ENCODE assay signal across 21 cellular contexts in the genomic region with DNA sequence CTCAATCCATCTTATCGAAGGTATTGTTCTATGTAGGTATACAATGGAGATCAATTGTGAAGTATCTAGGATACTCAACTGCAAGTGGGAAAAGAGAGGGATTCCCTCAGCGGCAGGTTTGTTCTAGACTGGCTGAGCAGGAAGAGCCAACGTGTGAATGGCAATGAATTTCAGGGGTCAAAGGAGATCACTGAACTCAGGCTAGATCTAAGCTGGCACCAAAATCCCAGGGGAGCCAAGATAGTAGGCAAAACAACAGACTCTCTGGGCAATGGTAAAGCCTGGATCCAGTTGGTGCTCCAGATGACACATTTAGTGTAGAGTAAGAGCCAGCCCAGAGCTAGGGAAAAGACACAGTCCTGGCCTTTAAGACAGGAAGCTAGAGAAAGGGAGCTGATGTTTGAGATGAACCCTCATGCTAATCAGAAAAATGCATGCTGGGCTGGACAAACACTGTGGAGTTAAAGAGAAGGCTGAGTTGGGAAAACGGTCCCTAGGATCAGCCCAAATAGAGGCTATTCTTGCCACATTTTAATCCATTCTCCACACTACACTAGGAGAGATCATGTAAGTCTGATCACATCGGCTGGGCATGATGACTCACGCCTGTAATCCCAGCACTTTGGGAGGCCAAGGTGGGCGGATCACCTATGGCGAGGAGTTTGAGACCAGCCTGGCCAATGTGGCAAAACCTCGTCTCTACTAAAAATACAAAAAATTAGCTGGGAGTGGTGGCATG.
"Had no signal": no experiment of that assay in that cellular context is flagged by ENCODE, and none has a peak within 500 bp of the region (broad histone marks: within the 10 kb centered on the region; RNA-seq: fewer than 3 reads in every experiment).

No MANE protein-coding gene starts in this region.

- H3K36me3 Mint-ChIP-seq: activated naive CD8-positive, alpha-beta T cell treated with anti-CD3 and anti-CD28 coated beads, Interleukin-2, amount 10 ng/mL, durations not matched to agents 7 days and 5 days; natural killer cell treated with Interleukin-12 subunit alpha and Interleukin-12 subunit beta and Interleukin-15 and Interleukin-18, amount 100 ng/mL, for 72 hours; type B pancreatic cell had no signal

- H3K27me3 ChIP-seq: foreskin keratinocyte had no signal

- H3K27me3 Mint-ChIP-seq: brain, type B pancreatic cell had no signal

- ATAC-seq: foreskin keratinocyte; left ventricle myocardium superior; natural killer cell treated with Interleukin-12 subunit alpha and Interleukin-12 subunit beta and Interleukin-15 and Interleukin-18, amount 100 ng/mL, for 72 hours had no signal

- H3K4me3 Mint-ChIP-seq: activated naive CD8-positive, alpha-beta T cell treated with anti-CD3 and anti-CD28 coated beads, Interleukin-2, amount 10 ng/mL, durations not matched to agents 7 days and 5 days; brain; central memory CD8-positive, alpha-beta T cell; natural killer cell treated with Interleukin-12 subunit alpha and Interleukin-12 subunit beta and Interleukin-15 and Interleukin-18, amount 100 ng/mL, for 72 hours; stimulated activated naive CD8-positive, alpha-beta T cell treated with anti-CD3 and anti-CD28 coated beads, Interleukin-15, Interleukin-2, amounts not matched to agents 100 ng/mL and 50 ng/mL, for 24 hours; type B pancreatic cell had no signal

- H3K4me3 ChIP-seq: coronary artery, smooth muscle cell had no signal

- DNase-seq: activated CD4-positive, alpha-beta T cell treated with anti-CD3 and anti-CD28 coated beads, Interleukin-2, amount 50 U/mL, for 4 hours; activated CD4-positive, CD25-positive, alpha-beta regulatory T cell treated with anti-CD3 and anti-CD28 coated beads, Interleukin-2, amount 50 U/mL, for 72 hours; activated naive CD4-positive, alpha-beta T cell; activated naive CD8-positive, alpha-beta T cell treated with anti-CD3 and anti-CD28 coated beads, Interleukin-2, amount 10 ng/mL, durations not matched to agents 7 days and 5 days; activated T-cell treated with anti-CD3 and anti-CD28 coated beads for 4 hours; glutamatergic neuron; hypothalamus; left ventricle myocardium superior; mesenchymal stem cell; posterior cingulate gyrus; retina; stimulated activated CD4-positive, alpha-beta T cell treated with anti-CD3 and anti-CD28 coated beads, Interleukin-4, amount 100 ng/mL, for 4 hours; stimulated activated CD8-positive, alpha-beta memory T cell treated with anti-CD3 and anti-CD28 coated beads, Interleukin-4, amount 100 ng/mL, for 48 hours had no signal

- H3K27ac ChIP-seq: coronary artery, foreskin keratinocyte had no signal

- H3K9me3 Mint-ChIP-seq: activated naive CD8-positive, alpha-beta T cell treated with anti-CD3 and anti-CD28 coated beads, Interleukin-2, amount 10 ng/mL, durations not matched to agents 7 days and 5 days; central memory CD8-positive, alpha-beta T cell; natural killer cell treated with Interleukin-12 subunit alpha and Interleukin-12 subunit beta and Interleukin-15 and Interleukin-18, amount 100 ng/mL, for 72 hours; stimulated activated naive CD8-positive, alpha-beta T cell treated with anti-CD3 and anti-CD28 coated beads, Interleukin-15, Interleukin-2, amounts not matched to agents 100 ng/mL and 50 ng/mL, for 24 hours; type B pancreatic cell had no signal

- H3K27ac Mint-ChIP-seq: activated naive CD8-positive, alpha-beta T cell treated with anti-CD3 and anti-CD28 coated beads, Interleukin-2, amount 10 ng/mL, durations not matched to agents 7 days and 5 days; natural killer cell treated with Interleukin-12 subunit alpha and Interleukin-12 subunit beta and Interleukin-15 and Interleukin-18, amount 100 ng/mL, for 72 hours; stimulated activated naive CD8-positive, alpha-beta T cell treated with anti-CD3 and anti-CD28 coated beads, Interleukin-15, Interleukin-2, amounts not matched to agents 100 ng/mL and 50 ng/mL, for 24 hours; type B pancreatic cell had no signal
